Comparison of ENCODE assay signal across 10 cellular contexts in the genomic region with DNA sequence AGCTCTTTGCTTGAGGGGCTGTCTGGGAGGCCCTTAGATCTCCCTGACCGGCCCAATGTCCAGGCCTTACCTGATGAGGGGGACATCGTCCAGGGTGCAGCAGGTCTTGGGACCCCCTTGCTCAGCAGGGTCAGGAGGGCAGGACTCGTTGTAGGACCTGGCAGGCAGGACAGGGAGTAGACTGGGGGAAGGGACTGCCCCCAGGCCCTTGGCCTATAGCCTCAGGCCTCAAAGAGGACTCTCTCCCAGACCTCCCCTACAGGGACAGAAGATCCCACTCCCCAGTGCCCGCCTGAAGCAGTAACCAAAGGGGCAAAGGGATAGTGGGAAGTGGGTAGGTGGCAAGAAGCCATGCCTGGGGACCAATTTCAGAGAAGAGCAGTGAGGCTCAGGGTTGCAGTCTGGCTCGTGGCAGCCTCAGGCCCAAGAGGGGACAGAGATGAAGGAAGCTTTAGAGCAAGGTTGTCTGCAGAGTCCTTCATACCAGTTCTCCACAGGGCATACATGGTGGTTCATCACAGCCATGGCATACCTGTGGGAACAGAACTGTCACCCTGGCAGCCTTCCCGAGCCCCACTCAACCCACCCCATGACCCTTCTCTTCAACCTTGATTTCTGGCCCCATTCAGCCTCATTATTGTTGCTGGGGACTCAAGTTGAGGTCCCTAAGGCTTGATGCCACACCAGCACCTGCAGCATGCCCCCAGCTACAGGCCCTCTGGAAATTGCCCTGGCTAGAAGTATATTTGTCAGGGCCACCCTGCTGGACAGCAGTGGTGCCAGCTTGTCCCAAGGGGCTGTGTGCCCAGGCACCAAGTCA. TPM values are rescaled to one million over a fixed set of nuclear protein-coding genes. Genes with fewer than 3 reads are reported as not detected.
A peak's percentile ranks its signal among the peaks of the same experiment; 100 is the strongest.
DNase-seq lines count a peak whose midpoint lies in the region; ATAC-seq, FAIRE-seq and TF ChIP-seq lines count a peak whose summit lies in the region.
"Had no signal": no experiment of that assay in that cellular context is flagged by ENCODE, and none has a peak within 500 bp of the region (broad histone marks: within the 10 kb centered on the region; RNA-seq: fewer than 3 reads in every experiment).

No MANE protein-coding gene starts in this region.

- no peak overlapping the region for H2AFZ ChIP-seq in MM.1S (ENCODE audit: low read length)

- H3K4me3 Mint-ChIP-seq in natural killer cell: peak overlapping the region; percentile 86

- H3K9ac ChIP-seq in MM.1S (ENCODE audit: low read length): no peak overlapping the region

- no peak for DNase-seq in AG04450 (ENCODE audit: low read depth, low spot score)
- no peak for DNase-seq in MM.1S
- DNase-seq in natural killer cell: no peak
- DNase-seq in activated effector memory CD4-positive, alpha-beta T cell treated with anti-CD3 and anti-CD28 coated beads, Interleukin-2, amount 50 U/mL, for 16 hours: no peak
- no peak for DNase-seq in GM19239 (ENCODE audit: insufficient read length, low spot score)
- DNase-seq: SIG-M5 had no signal

- no peaks in the 10 kb centered on the region for H3K27me3 Mint-ChIP-seq in natural killer cell (ENCODE audit: low read depth in 2 of 2)

- TF ChIP-seq CTCF in AG04450 (IDR thresholded peaks at IDR 0.05; ENCODE audit: low read depth, low read length) (no peak), MM.1S (IDR thresholded peaks at IDR 0.05; ENCODE audit: low read length) (no peak), natural killer cell (IDR thresholded peaks at IDR 0.05) (no peak)

- peak overlapping the region; percentile 62; the same call in 1 of the 2 replicates for H3K4me2 ChIP-seq in MM.1S (ENCODE audit: low read depth, low read length)

- H4K20me1 ChIP-seq in MM.1S (ENCODE audit: insufficient read depth, low read length): no peaks in the 10 kb centered on the region

- POLR2A ChIA-PET in AG04450 (lab: Yijun Ruan, JAX): interaction anchor here (0.6 to 2.0 kb wide), 3 partner anchors 10 to 62 kb away, joined by 3 to 10 read pairs (median 3); a partner anchor contains a TSS

- H3F3A ChIP-seq in MM.1S (ENCODE audit: insufficient read depth, low read length): 0 out of 2 replicates have a peak, but pooled peaks cover 10% of the 10 kb centered on the region

- ATAC-seq in natural killer cell (no peak), HG02678 (IDR thresholded peaks at IDR 0.05; ENCODE audit: unreplicated experiment) (no peak), GM21381 (IDR thresholded peaks at IDR 0.05; ENCODE audit: unreplicated experiment) (no peak)

- H3K36me3 ChIP-seq in MM.1S (replicated peaks; ENCODE audit: insufficient read depth, low read length): no peaks in the 10 kb centered on the region
- peaks cover 7% of the 10 kb centered on the region for H3K36me3 ChIP-seq in ectodermal cell (ENCODE audit: control insufficient read depth, insufficient read depth, low read length)

- peaks cover 15% of the 10 kb centered on the region for H3K79me2 ChIP-seq in MM.1S (ENCODE audit: low read length)

- H3K27me3 ChIP-seq in AG04450 (ENCODE audit: control insufficient read depth, insufficient read depth, low read length): no peaks in the 10 kb centered on the region
- no peaks in the 10 kb centered on the region for H3K27me3 ChIP-seq in MM.1S (replicated peaks; ENCODE audit: insufficient read depth, low read length)
- H3K27me3 ChIP-seq in ectodermal cell (ENCODE audit: control insufficient read depth, insufficient read depth, low read length, poor library complexity, severe bottlenecking): no peaks in the 10 kb centered on the region

- H3K4me1 ChIP-seq in MM.1S (ENCODE audit: low read length): peaks cover 10% of the 10 kb centered on the region
- peaks cover 6% of the 10 kb centered on the region for H3K4me1 ChIP-seq in ectodermal cell (ENCODE audit: control insufficient read depth, insufficient read depth, low read length)

- H3K4me1 Mint-ChIP-seq in natural killer cell: peaks cover 20 to 27% of the 10 kb centered on the region in 2 donors

- CTCF ChIA-PET in AG04450 (lab: Charles Lee): interaction anchor here (1.4 kb wide), 1 partner anchor 36 kb away, joined by 4 read pairs; no protein-coding TSS in a partner anchor

- FAIRE-seq in GM19239 (lab: Jason Lieb, UNC): no peak
- FAIRE-seq: frontal cortex had no signal

- H3K27ac ChIP-seq in AG04450 (ENCODE audit: low read depth, low read length) (no peak overlapping the region), MM.1S (ENCODE audit: low read length) (no peak overlapping the region), ectodermal cell (ENCODE audit: insufficient read depth, low read depth, low read length, poor library complexity, severe bottlenecking) (no peak overlapping the region)

- WGBS in ectodermal cell, 2 experiments: 88 to 90% methylated on average over 6 of the region's 6 CpGs

- H3K9me3 ChIP-seq in AG04450 (ENCODE audit: control insufficient read depth, insufficient read depth, low read length) (no peaks in the 10 kb centered on the region; the same call in 1 of the 2 replicates), MM.1S (replicated peaks; ENCODE audit: insufficient read depth, low read length) (no peaks in the 10 kb centered on the region), ectodermal cell (ENCODE audit: control insufficient read depth, low read length) (no peaks in the 10 kb centered on the region)

- no peaks in the 10 kb centered on the region for H3K9me2 ChIP-seq in MM.1S (replicated peaks; ENCODE audit: insufficient read depth, low read length)

- H3K9me3 Mint-ChIP-seq in natural killer cell: no peaks in the 10 kb centered on the region

- H3K27ac Mint-ChIP-seq in natural killer cell: peak overlapping the region in 1 of 2 donors; percentile 81

- no peaks in the 10 kb centered on the region for H3K36me3 Mint-ChIP-seq in natural killer cell

- H3K4me3 ChIP-seq in AG04450 (ENCODE audit: low read depth, low read length) (peak overlapping the region; percentile 96), MM.1S (ENCODE audit: low read length) (peak overlapping the region; percentile 82), ectodermal cell (ENCODE audit: insufficient read depth, low read depth, low read length) (peak overlapping the region; percentile 94)

- intact Hi-C loops in natural killer cell (cut with micrococcal nuclease): loop anchor here (5.0 kb wide), 1 partner anchor 39 kb away; a partner anchor contains a TSS

RNA-seq across cellular contexts. Expression of a gene that starts 1.3 kb away (rescaled TPM):
- polyA plus RNA-seq in AG04450 (2011; rRNA removed): 11.4 and 14.5 TPM in 2 replicates
- 11.0 and 14.1 TPM in 2 replicates for polyA minus RNA-seq in AG04450 (2011; rRNA and poly(A)+ RNA removed)
- 18.5 TPM for polyA plus RNA-seq in ectodermal cell (2013, experiment 1 of 4)
- 21.2 TPM for polyA plus RNA-seq in ectodermal cell (2013, experiment 2 of 4)
- polyA plus RNA-seq in ectodermal cell (2013, experiment 3 of 4): 19.8 TPM
- polyA plus RNA-seq in ectodermal cell (2013, experiment 4 of 4): 20.5 TPM
- total RNA-seq in natural killer cell: 10 to 100 TPM; 10.4 to 13.3 (median 10.9) TPM

RNA-seq across cellular contexts. Expression of a gene that starts 5.6 kb away (rescaled TPM):
- polyA plus RNA-seq in AG04450 (2011; rRNA removed): 260 and 351 TPM in 2 replicates
- polyA minus RNA-seq in AG04450 (2011; rRNA and poly(A)+ RNA removed): 140 and 199 TPM in 2 replicates
- polyA plus RNA-seq in ectodermal cell (2013, experiment 1 of 4): 89.3 TPM
- polyA plus RNA-seq in ectodermal cell (2013, experiment 2 of 4): 95.3 TPM
- 89.7 TPM for polyA plus RNA-seq in ectodermal cell (2013, experiment 3 of 4)
- 108 TPM for polyA plus RNA-seq in ectodermal cell (2013, experiment 4 of 4)
- 10 to 100 TPM; 65.0 to 75.0 (median 66.7) TPM for total RNA-seq in natural killer cell

RNA-seq across cellular contexts. Expression of a gene that starts 10.7 kb away (rescaled TPM):
- 17.8 and 19.1 TPM in 2 replicates for polyA plus RNA-seq in AG04450 (2011; rRNA removed)
- 21.7 and 25.3 TPM in 2 replicates for polyA minus RNA-seq in AG04450 (2011; rRNA and poly(A)+ RNA removed)
- 56.1 TPM for polyA plus RNA-seq in ectodermal cell (2013, experiment 1 of 4)
- 63.0 TPM for polyA plus RNA-seq in ectodermal cell (2013, experiment 2 of 4)
- polyA plus RNA-seq in ectodermal cell (2013, experiment 3 of 4): 54.2 TPM
- 65.0 TPM for polyA plus RNA-seq in ectodermal cell (2013, experiment 4 of 4)
- total RNA-seq in natural killer cell: 10 to 100 TPM; 36.4 to 60.8 (median 48.4) TPM

RNA-seq across cellular contexts. Expression of a gene that starts 14.8 kb away (rescaled TPM):
- polyA plus RNA-seq in AG04450 (2011; rRNA removed): 52.6 and 53.8 TPM in 2 replicates
- polyA minus RNA-seq in AG04450 (2011; rRNA and poly(A)+ RNA removed): 40.6 and 50.1 TPM in 2 replicates
- 90.6 TPM for polyA plus RNA-seq in ectodermal cell (2013, experiment 1 of 4)
- polyA plus RNA-seq in ectodermal cell (2013, experiment 2 of 4): 96.5 TPM
- polyA plus RNA-seq in ectodermal cell (2013, experiment 3 of 4): 75.9 TPM
- 80.5 TPM for polyA plus RNA-seq in ectodermal cell (2013, experiment 4 of 4)
- 10 to 100 TPM; 49.6 to 68.5 (median 63.2) TPM for total RNA-seq in natural killer cell

RNA-seq across cellular contexts. Expression of a gene that starts 16.9 kb away (rescaled TPM):
- polyA plus RNA-seq in AG04450 (2011; rRNA removed): 100 and 123 TPM in 2 replicates
- 67.4 and 76.8 TPM in 2 replicates for polyA minus RNA-seq in AG04450 (2011; rRNA and poly(A)+ RNA removed)
- polyA plus RNA-seq in ectodermal cell (2013, experiment 1 of 4): 3.3 TPM
- polyA plus RNA-seq in ectodermal cell (2013, experiment 2 of 4): 4.0 TPM
- 3.5 TPM for polyA plus RNA-seq in ectodermal cell (2013, experiment 3 of 4)
- 6.6 TPM for polyA plus RNA-seq in ectodermal cell (2013, experiment 4 of 4)
- total RNA-seq in natural killer cell: 10 to 100 TPM; 35.0 to 50.7 (median 36.7) TPM
